ENCODE assay signal across 9 cellular contexts in genomic region chr9:103798620-103799019, GRCh38.
DNase-seq lines count a peak whose midpoint lies in the region; ATAC-seq, FAIRE-seq and TF ChIP-seq lines count a peak whose summit lies in the region.
"Had no signal": no experiment of that assay in that cellular context is flagged by ENCODE, and none has a peak within 500 bp of the region (broad histone marks: within the 10 kb centered on the region; RNA-seq: fewer than 3 reads in every experiment).

No MANE protein-coding gene starts in this region.

- no peaks in the 10 kb centered on the region for H3K4me1 Mint-ChIP-seq in HFFc6 (ENCODE audit: low read depth)
- H3K4me1 Mint-ChIP-seq in type B pancreatic cell (ENCODE audit: unreplicated experiment) = no peaks in the 10 kb centered on the region

- H3K9me3 Mint-ChIP-seq in HFFc6 (peaks cover 11% of the 10 kb centered on the region), type B pancreatic cell (no peaks in the 10 kb centered on the region)
- H3K9me3 Mint-ChIP-seq: stimulated activated naive CD8-positive, alpha-beta T cell treated with anti-CD3 and anti-CD28 coated beads, Interleukin-15, Interleukin-2, amounts not matched to agents 100 ng/mL and 50 ng/mL, for 24 hours had no signal

- no peaks in the 10 kb centered on the region for H3K36me3 ChIP-seq in KOPT-K1 (ENCODE audit: insufficient read depth, low read length)
- H3K36me3 ChIP-seq in bronchial epithelial cell (ENCODE audit: control insufficient read depth, insufficient read depth, low read length) = no peaks in the 10 kb centered on the region
- no peaks in the 10 kb centered on the region for H3K36me3 ChIP-seq in Peyer's patch

- H3K27me3 Mint-ChIP-seq in HFFc6 (ENCODE audit: insufficient read depth) (no peaks in the 10 kb centered on the region), type B pancreatic cell (no peaks in the 10 kb centered on the region)
- H3K27me3 Mint-ChIP-seq: stimulated activated naive CD8-positive, alpha-beta T cell treated with anti-CD3 and anti-CD28 coated beads, Interleukin-15, Interleukin-2, amounts not matched to agents 100 ng/mL and 50 ng/mL, for 24 hours had no signal

- TF ChIP-seq CTCF in bronchial epithelial cell (IDR thresholded peaks at IDR 0.05; ENCODE audit: insufficient read depth, low read length, severe bottlenecking) = no peak
- TF ChIP-seq CTCF in Peyer's patch (IDR thresholded peaks at IDR 0.05) = no peak
- no peak for TF ChIP-seq CTCF in HFFc6 (IDR thresholded peaks at IDR 0.05)
- TF ChIP-seq CTCF in type B pancreatic cell (conservative IDR thresholded peaks at IDR 0.05) = no peak

- H3K9me3 ChIP-seq in KOPT-K1 (ENCODE audit: insufficient read depth, low read length, poor library complexity, severe bottlenecking) (no peaks in the 10 kb centered on the region), Peyer's patch (no peaks in the 10 kb centered on the region)

- H3K36me3 Mint-ChIP-seq in HFFc6 (ENCODE audit: low read depth) (no peaks in the 10 kb centered on the region), type B pancreatic cell (no peaks in the 10 kb centered on the region)

- H3K27ac Mint-ChIP-seq in HFFc6 = no peak overlapping the region
- no peak overlapping the region for H3K27ac Mint-ChIP-seq in type B pancreatic cell
- H3K27ac Mint-ChIP-seq: stimulated activated naive CD8-positive, alpha-beta T cell treated with anti-CD3 and anti-CD28 coated beads, Interleukin-15, Interleukin-2, amounts not matched to agents 100 ng/mL and 50 ng/mL, for 24 hours had no signal

- H3K27me3 ChIP-seq in bronchial epithelial cell (ENCODE audit: control insufficient read depth, insufficient read depth, low read length) = no peaks in the 10 kb centered on the region
- H3K27me3 ChIP-seq in Peyer's patch = no peaks in the 10 kb centered on the region

- FAIRE-seq in bronchial epithelial cell (lab: Jason Lieb, UNC) = no peak

- DNase-seq in bronchial epithelial cell (ENCODE audit: low read depth) = peak; percentile 88
- DNase-seq in amniotic stem cell (lab: John Stamatoyannopoulos, UW) = no peak
- no peak for DNase-seq in Peyer's patch
- no peak for DNase-seq in HFFc6
- DNase-seq in type B pancreatic cell (ENCODE audit: extremely low spot score, unreplicated experiment) = no peak

- TF ChIP-seq POLR2A in Peyer's patch (IDR thresholded peaks at IDR 0.05) = no peak

- H3K4me3 Mint-ChIP-seq in HFFc6 = no peak overlapping the region
- H3K4me3 Mint-ChIP-seq in type B pancreatic cell = no peak overlapping the region
- H3K4me3 Mint-ChIP-seq: stimulated activated naive CD8-positive, alpha-beta T cell treated with anti-CD3 and anti-CD28 coated beads, Interleukin-15, Interleukin-2, amounts not matched to agents 100 ng/mL and 50 ng/mL, for 24 hours had no signal

- no peak overlapping the region for H3K4me3 ChIP-seq in bronchial epithelial cell (ENCODE audit: low read depth, low read length)
- H3K4me3 ChIP-seq in Peyer's patch = no peak overlapping the region

- ATAC-seq in GM18858 (IDR thresholded peaks at IDR 0.05; ENCODE audit: unreplicated experiment) (peak; percentile 100), GM21786 (IDR thresholded peaks at IDR 0.05; ENCODE audit: unreplicated experiment) (peak; percentile 100)

- peak overlapping the region; percentile 40 for H3K27ac ChIP-seq in KOPT-K1 (ENCODE audit: low read depth, low read length, poor library complexity, severe bottlenecking)
- no peak overlapping the region for H3K27ac ChIP-seq in Peyer's patch

- H3K4me1 ChIP-seq in Peyer's patch = no peaks in the 10 kb centered on the region
